ENCODE assay signal across 10 cellular contexts in the genomic region with DNA sequence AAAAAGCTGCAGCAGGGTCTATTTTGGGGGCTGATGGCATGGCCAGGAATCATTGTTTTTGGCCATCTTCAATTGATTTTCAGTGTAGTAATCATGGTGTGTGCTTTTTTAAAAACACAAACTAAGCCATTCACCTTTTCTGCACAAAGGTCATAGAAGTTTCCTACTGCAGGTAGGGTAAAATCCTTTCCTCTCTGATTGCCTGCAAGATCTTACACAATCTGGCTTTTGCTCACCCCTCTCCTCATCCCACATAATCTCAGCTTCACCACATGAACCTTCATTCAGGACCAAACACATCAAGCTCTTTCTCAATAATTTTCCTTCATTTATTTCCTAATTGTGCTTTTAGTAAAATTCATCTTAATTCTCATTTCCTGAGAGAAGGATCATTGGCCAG. TPM values are rescaled to one million over a fixed set of nuclear protein-coding genes. Genes with fewer than 3 reads are reported as not detected.
DNase-seq lines count a peak whose midpoint lies in the region; ATAC-seq, FAIRE-seq and TF ChIP-seq lines count a peak whose summit lies in the region.
"Had no signal": no experiment of that assay in that cellular context is flagged by ENCODE, and none has a peak within 500 bp of the region (broad histone marks: within the 10 kb centered on the region; RNA-seq: fewer than 3 reads in every experiment).

No MANE protein-coding gene starts in this region.

- no peaks in the 10 kb centered on the region for H3K27me3 Mint-ChIP-seq in activated T-cell treated with anti-CD3 and anti-CD28 coated beads, Interleukin-2, amount 50 U/mL, for 72 hours (ENCODE audit: low read depth)

- no peaks in the 10 kb centered on the region for H4K20me1 ChIP-seq in KMS-11 (ENCODE audit: insufficient read depth)
- H4K20me1 ChIP-seq in H1 (replicated peaks in 1 of 2; ENCODE audit: control insufficient read depth in 1 of 2, insufficient read depth in 2 of 2, low read length in 2 of 2) = no peaks in the 10 kb centered on the region

- H2BK15ac ChIP-seq in H1 (ENCODE audit: low read length) = no peak overlapping the region

- no peak overlapping the region for H2BK5ac ChIP-seq in H1 (ENCODE audit: low read depth, low read length)

- H3K23ac ChIP-seq in H1 (ENCODE audit: insufficient read length) = no peak overlapping the region

- no peak for DNase-seq in activated T-cell treated with anti-CD3 and anti-CD28 coated beads, Interleukin-2, amount 50 U/mL, for 72 hours
- no peak for DNase-seq in activated T-cell treated with anti-CD3 and anti-CD28 coated beads, Interleukin-2, amount 50 U/mL, for 1 hour
- DNase-seq in H1 (ENCODE audit: low read depth in 1 of 2, low spot score in 2 of 2) (no peak), thoracic aorta (ENCODE audit: low spot score) (no peak), HEK293T (ENCODE audit: extremely low spot score) (no peak), NCI-H2196 treated with DMSO at 0.1 percent for 48 hours (lab: John Stamatoyannopoulos, UW; ENCODE audit: unreplicated experiment) (no peak)
- DNase-seq in activated effector memory CD4-positive, alpha-beta T cell treated with anti-CD3 and anti-CD28 coated beads, Interleukin-2, amount 50 U/mL, for 16 hours = no peak
- DNase-seq: NCI-H1092 had no signal

- no peak overlapping the region for H4K8ac ChIP-seq in H1 (ENCODE audit: extremely low read depth, insufficient read depth, low read length)

- FAIRE-seq in H1 (lab: Jason Lieb, UNC) = no peak

- CTCF ChIA-PET in H1 (lab: Charles Lee; ENCODE audit: partially characterized antibody) = interaction anchor here (1.4 kb wide), 1 partner anchor 47 kb away, joined by 4 read pairs; no protein-coding TSS in a partner anchor
- CTCF ChIA-PET in HEK293T (lab: Yijun Ruan, JAX) = no interaction called here

- H3K27ac Mint-ChIP-seq in activated T-cell treated with anti-CD3 and anti-CD28 coated beads, Interleukin-2, amount 50 U/mL, for 72 hours = peak overlapping the region; percentile 97

- H3K23me2 ChIP-seq in H1 (ENCODE audit: low read depth, low read length) = no peaks in the 10 kb centered on the region

- H3K4me3 ChIP-seq in KMS-11 (IDR thresholded peaks at IDR 0.05; ENCODE audit: insufficient read depth, low read depth, low read length) (no peak overlapping the region), H1 (ENCODE audit: extremely low read depth in 1 of 4, insufficient read depth in 2 of 4, low read depth in 3 of 4, low read length in 4 of 4) (no peak overlapping the region), thoracic aorta (peak overlapping the region; percentile 10)

- no peak for TF ChIP-seq EP300 in H1 (IDR thresholded peaks at IDR 0.05; ENCODE audit: borderline replicate concordance in 1 of 2, low read depth in 2 of 2, low read length in 2 of 2)

- H3K9ac ChIP-seq in KMS-11 (peak overlapping the region; percentile 39; the same call in 1 of the 2 replicates), H1 (replicated peaks in 1 of 4; ENCODE audit: extremely low read depth in 1 of 4, low read depth in 3 of 4, low read length in 3 of 4) (no peak overlapping the region)

- no peak overlapping the region for H2BK120ac ChIP-seq in H1 (replicated peaks; ENCODE audit: low read depth, low read length)

- H3K36me3 Mint-ChIP-seq in activated T-cell treated with anti-CD3 and anti-CD28 coated beads, Interleukin-2, amount 50 U/mL, for 72 hours (ENCODE audit: insufficient read depth in 2 of 2) = peaks cover 15 to 16% of the 10 kb centered on the region in 2 donors

- H4K91ac ChIP-seq in H1 (replicated peaks; ENCODE audit: insufficient read length, low read length) = no peak overlapping the region

- peak overlapping the region; percentile 72 for H2AFZ ChIP-seq in KMS-11 (ENCODE audit: low read depth)
- 0 out of 2 replicates have a peak overlapping the region, but pooled peaks have one; percentile 63 for H2AFZ ChIP-seq in H1 (ENCODE audit: low read length)

- H3K36me3 ChIP-seq in KMS-11 (ENCODE audit: insufficient read depth) (no peaks in the 10 kb centered on the region), H1 (ENCODE audit: control insufficient read depth in 2 of 4, insufficient read depth in 4 of 4, low read length in 3 of 4) (no peaks in the 10 kb centered on the region), thoracic aorta (no peaks in the 10 kb centered on the region)

- ATAC-seq in activated T-cell treated with anti-CD3 and anti-CD28 coated beads, Interleukin-2, amount 50 U/mL, for 72 hours (replicated peaks in 1 of 2) = peak; percentile 42 to 47
- no peak for ATAC-seq in thoracic aorta (ENCODE audit: insufficient number of reproducible peaks, low FRiP score, low read depth)

- H2AK5ac ChIP-seq in H1 (ENCODE audit: low read depth, low read length) = no peak overlapping the region

- no peak overlapping the region for H3K18ac ChIP-seq in H1 (ENCODE audit: extremely low read depth, low read length)

- no peaks in the 10 kb centered on the region; a peak in 1 of 4 replicates for H3K9me3 ChIP-seq in H1 (ENCODE audit: insufficient read depth in 2 of 2, low read depth in 1 of 2, low read length in 1 of 2)
- no peaks in the 10 kb centered on the region for H3K9me3 ChIP-seq in thoracic aorta

- H2BK12ac ChIP-seq in H1 (ENCODE audit: low read depth, low read length) = no peak overlapping the region

- peaks cover 27% of the 10 kb centered on the region for H3K4me1 ChIP-seq in KMS-11 (ENCODE audit: low read depth, poor library complexity, severe bottlenecking)
- no peaks in the 10 kb centered on the region for H3K4me1 ChIP-seq in H1 (replicated peaks in 1 of 4; ENCODE audit: control insufficient read depth in 3 of 4, insufficient read depth in 4 of 4, low read length in 3 of 4)
- H3K4me1 ChIP-seq in thoracic aorta (ENCODE audit: control insufficient read depth in 1 of 2, low read depth in 2 of 2) = peaks cover 17 to 23% of the 10 kb centered on the region in 2 donors

- H3K4ac ChIP-seq in H1 (replicated peaks; ENCODE audit: insufficient read length, low read depth, low read length) = no peak overlapping the region

- H3K4me3 Mint-ChIP-seq in activated T-cell treated with anti-CD3 and anti-CD28 coated beads, Interleukin-2, amount 50 U/mL, for 72 hours = peak overlapping the region; percentile 56 to 80

- no peak overlapping the region for H4K5ac ChIP-seq in H1 (ENCODE audit: insufficient read length, low read depth, low read length)

- TF ChIP-seq POLR2A in H1 (IDR thresholded peaks at IDR 0.05; ENCODE audit: control extremely low read depth in 1 of 2, low read depth in 2 of 2, low read length in 2 of 2) = no peak

- TF ChIP-seq CTCF in KMS-11 (conservative IDR thresholded peaks at IDR 0.05; ENCODE audit: low read depth, low read length) = no peak
- TF ChIP-seq CTCF in H1 (IDR thresholded peaks at IDR 0.05; ENCODE audit: control extremely low read depth in 1 of 3, insufficient read depth in 1 of 3, low read depth in 1 of 3, low read length in 3 of 3) = no peak
- no peak for TF ChIP-seq CTCF in thoracic aorta (IDR thresholded peaks at IDR 0.05)

- peaks cover 44% of the 10 kb centered on the region for H3K4me1 Mint-ChIP-seq in activated T-cell treated with anti-CD3 and anti-CD28 coated beads, Interleukin-2, amount 50 U/mL, for 72 hours (ENCODE audit: low read depth)

- H3K27me3 ChIP-seq in KMS-11 (ENCODE audit: insufficient read depth, low read depth) (no peaks in the 10 kb centered on the region), H1 (replicated peaks in 1 of 4; ENCODE audit: control insufficient read depth in 3 of 4, extremely low read depth in 1 of 4, insufficient read depth in 3 of 4, low read length in 3 of 4) (no peaks in the 10 kb centered on the region), thoracic aorta (replicated peaks; ENCODE audit: insufficient read depth) (no peaks in the 10 kb centered on the region)

- H3K27ac ChIP-seq in KMS-11 = peak overlapping the region; percentile 53
- H3K27ac ChIP-seq in H1 (ENCODE audit: low read depth, low read length) = no peak overlapping the region
- no peak overlapping the region for H3K27ac ChIP-seq in thoracic aorta
- H3K27ac ChIP-seq: RWPE1 had no signal

- no peak overlapping the region for H2BK20ac ChIP-seq in H1 (ENCODE audit: low read length)

- H3K14ac ChIP-seq in H1 (ENCODE audit: insufficient read length) = no peak overlapping the region

- H3K79me2 ChIP-seq in KMS-11 (ENCODE audit: insufficient read depth, low read depth) (no peaks in the 10 kb centered on the region), H1 (ENCODE audit: control insufficient read depth in 1 of 2, insufficient read depth in 2 of 2, low read length in 2 of 2) (no peaks in the 10 kb centered on the region)

- peak overlapping the region; percentile 44 for H3K4me2 ChIP-seq in KMS-11
- no peak overlapping the region for H3K4me2 ChIP-seq in H1 (ENCODE audit: insufficient read depth in 1 of 2, low read depth in 2 of 2, low read length in 2 of 2)

- no peak for TF ChIP-seq RAD21 in H1 (IDR thresholded peaks at IDR 0.05 in 1 of 2, conservative IDR thresholded peaks at IDR 0.05 in 1 of 2; ENCODE audit: low read depth in 2 of 2, low read length in 2 of 2)

- H3K79me1 ChIP-seq in H1 (ENCODE audit: low read depth, low read length) = no peaks in the 10 kb centered on the region

- H3K9me3 Mint-ChIP-seq in activated T-cell treated with anti-CD3 and anti-CD28 coated beads, Interleukin-2, amount 50 U/mL, for 72 hours = peaks cover 13% of the 10 kb centered on the region in 2 donors

- no peak overlapping the region for H3K56ac ChIP-seq in H1 (replicated peaks; ENCODE audit: insufficient read length, low read depth, low read length)

- POLR2A ChIA-PET in H1 (lab: Charles Lee; ENCODE audit: partially characterized antibody) (interaction anchor here (0.6 kb wide), 1 partner anchor 333 kb away, joined by 3 read pairs; no protein-coding TSS in a partner anchor), HEK293T (lab: Yijun Ruan, JAX) (no interaction called here)

RNA-seq across cellular contexts. Expression of a gene that starts 38.3 kb away (rescaled TPM):
- total RNA-seq in activated T-cell treated with anti-CD3 and anti-CD28 coated beads, Interleukin-2, amount 50 U/mL, for 72 hours = 100 to 1,000 TPM; 135 to 209 TPM
- not detected in 2 replicates for total RNA-seq in H1 (2021; fragmentation: NEBNext Ultra II Directional; extraction: Animal tissue kit (Norgen Biotek cat#: 25700))
- polyA plus RNA-seq in H1 (2011; rRNA removed) = not detected in 2 replicates
- polyA plus RNA-seq in H1 (2011; cell fraction: cytosol; rRNA removed) = not detected
- not detected for polyA plus RNA-seq in H1 (2011; cell fraction: nucleus; rRNA removed)
- not detected in 4 replicates for polyA plus RNA-seq in H1 (2012, experiment 1 of 2)
- not detected for polyA plus RNA-seq in H1 (2012, experiment 2 of 2)
- not detected for polyA plus RNA-seq in H1 (2013, experiment 1 of 2)
- not detected for polyA plus RNA-seq in H1 (2013, experiment 2 of 2)
- polyA minus RNA-seq in H1 (2011; rRNA and poly(A)+ RNA removed) = not detected in 2 replicates
- polyA minus RNA-seq in H1 (2011; cell fraction: cytosol; rRNA and poly(A)+ RNA removed) = not detected
- not detected for polyA minus RNA-seq in H1 (2011; cell fraction: nucleus; rRNA and poly(A)+ RNA removed)
- 10 to 100 TPM in 1 of 2 donors, 1 to 10 TPM in 1; 7.3 to 15.8 TPM for total RNA-seq in thoracic aorta

RNA-seq across cellular contexts. Expression of a gene that starts 52.9 kb away (rescaled TPM):
- 1 to 10 TPM; 2.8 to 3.3 TPM for total RNA-seq in activated T-cell treated with anti-CD3 and anti-CD28 coated beads, Interleukin-2, amount 50 U/mL, for 72 hours
- total RNA-seq in H1 (2021; fragmentation: NEBNext Ultra II Directional; extraction: Animal tissue kit (Norgen Biotek cat#: 25700)) = not detected in 2 replicates
- not detected in 2 replicates for polyA plus RNA-seq in H1 (2011; rRNA removed)
- polyA plus RNA-seq in H1 (2011; cell fraction: cytosol; rRNA removed) = not detected
- not detected for polyA plus RNA-seq in H1 (2011; cell fraction: nucleus; rRNA removed)
- polyA plus RNA-seq in H1 (2012, experiment 1 of 2) = not detected in 4 replicates
- polyA plus RNA-seq in H1 (2012, experiment 2 of 2) = not detected
- not detected for polyA plus RNA-seq in H1 (2013, experiment 1 of 2)
- 0.02 TPM for polyA plus RNA-seq in H1 (2013, experiment 2 of 2)
- 0.05 TPM in 1 of 2 replicates, not detected in the other for polyA minus RNA-seq in H1 (2011; rRNA and poly(A)+ RNA removed)
- not detected for polyA minus RNA-seq in H1 (2011; cell fraction: cytosol; rRNA and poly(A)+ RNA removed)
- polyA minus RNA-seq in H1 (2011; cell fraction: nucleus; rRNA and poly(A)+ RNA removed) = not detected
- under 1 TPM in 1 of 2 donors, not detected in 1; 0.27 TPM for total RNA-seq in thoracic aorta
